ENCODE assay signal across 24 cellular contexts in the genomic region with DNA sequence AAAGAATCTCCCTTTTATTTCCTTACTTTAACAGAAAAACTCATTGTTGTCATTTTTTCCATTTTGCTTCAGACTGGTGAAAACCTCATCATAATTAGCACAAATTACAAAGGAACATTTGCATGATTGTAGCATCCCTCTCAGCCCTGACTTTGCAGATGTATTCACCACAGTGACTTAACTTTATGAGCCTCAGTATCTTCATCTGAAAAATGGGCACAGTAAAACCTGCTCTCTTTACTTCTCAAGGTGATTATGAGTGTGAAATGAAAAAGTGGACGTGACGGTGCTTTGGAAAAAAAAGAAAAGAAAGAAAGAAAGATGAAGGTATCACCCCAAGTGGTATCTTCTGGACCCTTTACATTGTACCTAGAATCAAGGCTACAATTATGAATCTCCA.
DNase-seq lines count a peak whose midpoint lies in the region; ATAC-seq, FAIRE-seq and TF ChIP-seq lines count a peak whose summit lies in the region.
"Had no signal": no experiment of that assay in that cellular context is flagged by ENCODE, and none has a peak within 500 bp of the region (broad histone marks: within the 10 kb centered on the region; RNA-seq: fewer than 3 reads in every experiment).

No MANE protein-coding gene starts in this region.

- H3K4me1 ChIP-seq in GM23338 (ENCODE audit: insufficient read depth) (peaks cover 16% of the 10 kb centered on the region), HUES6 (ENCODE audit: control insufficient read depth, insufficient read depth, low read length) (peaks cover 20% of the 10 kb centered on the region), vagina (no peaks in the 10 kb centered on the region)
- H3K4me1 ChIP-seq: Caco-2 had no signal

- H3K9me3 ChIP-seq in HUES6 (ENCODE audit: control insufficient read depth, insufficient read depth, low read depth, low read length) (0 out of 2 replicates have a peak, but pooled peaks cover 3% of the 10 kb centered on the region), vagina (no peaks in the 10 kb centered on the region)
- H3K9me3 ChIP-seq: Caco-2 had no signal

- H3F3A ChIP-seq in GM23338 (replicated peaks; ENCODE audit: low read depth), result no peaks in the 10 kb centered on the region

- peaks cover 14% of the 10 kb centered on the region for H3K9me3 Mint-ChIP-seq in GM23338
- H3K9me3 Mint-ChIP-seq in glutamatergic neuron (ENCODE audit: unreplicated experiment), result peaks cover 1% of the 10 kb centered on the region

- H3K79me2 ChIP-seq in GM23338 (replicated peaks; ENCODE audit: insufficient read depth), result no peaks in the 10 kb centered on the region

- peaks cover 6% of the 10 kb centered on the region; the same call in 1 of the 3 replicates for H3K36me3 Mint-ChIP-seq in GM23338 (ENCODE audit: low read depth)
- no peaks in the 10 kb centered on the region for H3K36me3 Mint-ChIP-seq in glutamatergic neuron (ENCODE audit: unreplicated experiment)
- H3K36me3 Mint-ChIP-seq: CD8-positive, alpha-beta T cell had no signal

- ATAC-seq in GM23338 (no peak), GM21529 (IDR thresholded peaks at IDR 0.05; ENCODE audit: unreplicated experiment) (no peak)
- ATAC-seq: CD8-positive, alpha-beta T cell had no signal

- H3K9me2 ChIP-seq in GM23338 (ENCODE audit: insufficient read depth), result peaks cover 12% of the 10 kb centered on the region

- H3K4me3 ChIP-seq in GM23338, result no peak overlapping the region
- H3K4me3 ChIP-seq in HUES6 (ENCODE audit: low read depth, low read length), result no peak overlapping the region
- H3K4me3 ChIP-seq in vagina, result no peak overlapping the region
- H3K4me3 ChIP-seq: BLaER1 treated with 17β-estradiol and CSF1 and Interleukin-3, amounts not matched to agents 10 nM and 100 nM had no signal

- no peak for TF ChIP-seq POLR2A in vagina (IDR thresholded peaks at IDR 0.05)

- H3K27ac Mint-ChIP-seq in GM23338 (no peak overlapping the region), glutamatergic neuron (ENCODE audit: unreplicated experiment) (peak overlapping the region; percentile 86)
- H3K27ac Mint-ChIP-seq: B cell; CD4-positive, alpha-beta T cell; CD8-positive, alpha-beta T cell had no signal

- intact Hi-C loops in vagina (cut with DNase I), result no loop called here

- H2AFZ ChIP-seq in GM23338, result no peak overlapping the region

- H3K27me3 Mint-ChIP-seq in GM23338 (ENCODE audit: insufficient read depth, low read depth, poor library complexity), result no peaks in the 10 kb centered on the region
- H3K27me3 Mint-ChIP-seq in glutamatergic neuron (ENCODE audit: unreplicated experiment), result no peaks in the 10 kb centered on the region
- H3K27me3 Mint-ChIP-seq: B cell; CD4-positive, alpha-beta T cell had no signal

- H3K27ac ChIP-seq in GM23338 (ENCODE audit: low read depth), result no peak overlapping the region
- peak overlapping the region; percentile 90; the same call in 1 of the 2 replicates for H3K27ac ChIP-seq in HUES6 (ENCODE audit: low read depth, low read length)
- no peak overlapping the region for H3K27ac ChIP-seq in vagina
- H3K27ac ChIP-seq: C4-2B had no signal

- no peak for DNase-seq in GM23338 (ENCODE audit: low spot score)
- DNase-seq in glutamatergic neuron, result no peak
- DNase-seq in AG08395 (ENCODE audit: low spot score), result no peak
- no peak for DNase-seq in vagina (ENCODE audit: extremely low spot score in 2 of 2)
- DNase-seq: 8988T; ACHN; AML-193; Caco-2; Calu3; CD4-positive, alpha-beta T cell; CD8-positive, alpha-beta T cell; DMS79 treated with DMSO at 0.1 percent for 48 hours; GF-D8 had no signal

- TF ChIP-seq CTCF in GM23338 (conservative IDR thresholded peaks at IDR 0.05; ENCODE audit: low read depth in 2 of 2) (no peak), glutamatergic neuron (IDR thresholded peaks at IDR 0.05; ENCODE audit: partially characterized antibody, unreplicated experiment) (no peak), vagina (IDR thresholded peaks at IDR 0.05) (no peak)

- H3K4me1 Mint-ChIP-seq in GM23338, result peaks cover 13% of the 10 kb centered on the region
- peaks cover 13% of the 10 kb centered on the region for H3K4me1 Mint-ChIP-seq in glutamatergic neuron (ENCODE audit: low read depth, unreplicated experiment)
- H3K4me1 Mint-ChIP-seq: B cell had no signal

- no peaks in the 10 kb centered on the region for H4K20me1 ChIP-seq in GM23338 (replicated peaks; ENCODE audit: insufficient read depth)
- H4K20me1 ChIP-seq: BLaER1 treated with 17β-estradiol and CSF1 and Interleukin-3, amounts not matched to agents 10 nM and 100 nM had no signal

- H3K27me3 ChIP-seq in GM23338 (ENCODE audit: insufficient read depth), result no peaks in the 10 kb centered on the region
- H3K27me3 ChIP-seq in HUES6 (ENCODE audit: control insufficient read depth, insufficient read depth, low read length), result no peaks in the 10 kb centered on the region
- no peaks in the 10 kb centered on the region for H3K27me3 ChIP-seq in vagina
- H3K27me3 ChIP-seq: BLaER1 treated with 17β-estradiol and CSF1 and Interleukin-3, amounts not matched to agents 10 nM and 100 nM had no signal

- no peak overlapping the region for H3K4me3 Mint-ChIP-seq in GM23338
- H3K4me3 Mint-ChIP-seq in glutamatergic neuron (ENCODE audit: unreplicated experiment), result no peak overlapping the region
- H3K4me3 Mint-ChIP-seq: B cell; CD4-positive, alpha-beta T cell; CD8-positive, alpha-beta T cell had no signal

- no peak overlapping the region for H3K9ac ChIP-seq in HUES6 (ENCODE audit: low read length)
- H3K9ac ChIP-seq: BLaER1 treated with 17β-estradiol and CSF1 and Interleukin-3, amounts not matched to agents 10 nM and 100 nM had no signal

- peak overlapping the region; percentile 50; the same call in 1 of the 2 replicates for H3K4me2 ChIP-seq in GM23338

- peak; percentile 79 for FAIRE-seq in colon (lab: Jason Lieb, UNC)
- FAIRE-seq: A204.1, D721Med, G401.6, GM12891, GM19239 had no signal

- H3K36me3 ChIP-seq in GM23338 (ENCODE audit: insufficient read depth) (no peaks in the 10 kb centered on the region), HUES6 (ENCODE audit: control insufficient read depth, insufficient read depth, low read length) (no peaks in the 10 kb centered on the region), vagina (no peaks in the 10 kb centered on the region)
- H3K36me3 ChIP-seq: BLaER1 treated with 17β-estradiol and CSF1 and Interleukin-3, amounts not matched to agents 10 nM and 100 nM had no signal

TF ChIP-seq in GM23338, 12 proteins besides CTCF, POLR2A, EP300 and RAD21 (continues in another document):
- TF ChIP-seq, protein P1, sequence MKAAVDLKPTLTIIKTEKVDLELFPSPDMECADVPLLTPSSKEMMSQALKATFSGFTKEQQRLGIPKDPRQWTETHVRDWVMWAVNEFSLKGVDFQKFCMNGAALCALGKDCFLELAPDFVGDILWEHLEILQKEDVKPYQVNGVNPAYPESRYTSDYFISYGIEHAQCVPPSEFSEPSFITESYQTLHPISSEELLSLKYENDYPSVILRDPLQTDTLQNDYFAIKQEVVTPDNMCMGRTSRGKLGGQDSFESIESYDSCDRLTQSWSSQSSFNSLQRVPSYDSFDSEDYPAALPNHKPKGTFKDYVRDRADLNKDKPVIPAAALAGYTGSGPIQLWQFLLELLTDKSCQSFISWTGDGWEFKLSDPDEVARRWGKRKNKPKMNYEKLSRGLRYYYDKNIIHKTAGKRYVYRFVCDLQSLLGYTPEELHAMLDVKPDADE (IDR thresholded peaks at IDR 0.05), result no peak
